ENCODE assay signal across 8 cellular contexts in genomic region chr7:8190121-8190895, GRCh38.
A peak's percentile ranks its signal among the peaks of the same experiment; 100 is the strongest.
DNase-seq lines count a peak whose midpoint lies in the region; ATAC-seq and TF ChIP-seq lines count a peak whose summit lies in the region.

No MANE protein-coding gene starts in this region.

- H3K4me1 ChIP-seq in adrenal gland (replicated peaks in 1 of 2): no peaks in the 10 kb centered on the region

- WGBS in adrenal gland, 4 donors: 32 to 40% (median 38%) methylated on average over 4 of the region's 4 CpGs

- no peaks in the 10 kb centered on the region for H3K9me3 ChIP-seq in adrenal gland (replicated peaks in 1 of 3)

- intact Hi-C loops in adrenal gland (cut with DNase I): loop anchor here in 1 of 2 donors (10.0 kb wide), 1 partner anchor 426 kb away; no protein-coding TSS in a partner anchor

- peak; percentile 78 for ATAC-seq in GM21447 (IDR thresholded peaks at IDR 0.05; ENCODE audit: unreplicated experiment)

- DNase-seq in EH (ENCODE audit: low read depth): peak; percentile 60
- DNase-seq in Jurkat, Clone E6-1 (ENCODE audit: low read depth, low spot score): peak; percentile 62
- DNase-seq in SK-MEL-5 (ENCODE audit: low read depth, low spot score): peak; percentile 86
- peak; percentile 38 to 78 (median 57) for DNase-seq in adrenal gland
- DNase-seq in hepatic stellate cell (ENCODE audit: low spot score): peak; percentile 6
- DNase-seq in stimulated activated CD4-positive, alpha-beta T cell treated with anti-CD3 and anti-CD28 coated beads, Interleukin-15, amount 100 ng/mL, for 24 hours: peak; percentile 62
- no peak for DNase-seq in ecto neural progenitor cell (ENCODE audit: low spot score)

- H3K27ac ChIP-seq in adrenal gland: no peak overlapping the region

- in situ Hi-C loops in SK-MEL-5 (cut with HindIII; ENCODE audit: low pct_unique_long_range_greater_than_20kb, low sequenced_read_pairs): no loop called here

- H3K27me3 ChIP-seq in adrenal gland: no peaks in the 10 kb centered on the region

- no peaks in the 10 kb centered on the region for H3K36me3 ChIP-seq in adrenal gland (replicated peaks in 1 of 2)

- TF ChIP-seq POLR2A in adrenal gland (IDR thresholded peaks at IDR 0.05): no peak

- TF ChIP-seq CTCF in adrenal gland (IDR thresholded peaks at IDR 0.05): peak; percentile 51 to 64 (median 58)

- no peak overlapping the region for H3K4me3 ChIP-seq in Jurkat, Clone E6-1 (ENCODE audit: low read length)
- H3K4me3 ChIP-seq in adrenal gland: no peak overlapping the region
